23 cellular contexts compared by ENCODE assay signal in genomic region chr1:169475806-169476205, GRCh38. TPM values are rescaled to one million over a fixed set of nuclear protein-coding genes. Genes with fewer than 3 reads are reported as not detected.
A peak's percentile ranks its signal among the peaks of the same experiment; 100 is the strongest.
DNase-seq lines count a peak whose midpoint lies in the region; ATAC-seq, FAIRE-seq and TF ChIP-seq lines count a peak whose summit lies in the region.
"Had no signal": no experiment of that assay in that cellular context is flagged by ENCODE, and none has a peak within 500 bp of the region (broad histone marks: within the 10 kb centered on the region; RNA-seq: fewer than 3 reads in every experiment).

No MANE protein-coding gene starts in this region.

- BruUV-seq in A673 (replicated peaks; lab: Mats Ljungman, UMichigan), result no TSS peak

- H3K27me3 Mint-ChIP-seq in mesothelial cell of epicardium (ENCODE audit: low read depth), result no peaks in the 10 kb centered on the region

- DNase-seq in A673 (ENCODE audit: low spot score) (peak; percentile 42), D721Med (ENCODE audit: insufficient read length, low spot score) (no peak), NCI-H82 treated with DMSO at 0.1 percent for 48 hours (lab: John Stamatoyannopoulos, UW; ENCODE audit: unreplicated experiment) (peak; percentile 22), mesothelial cell of epicardium (ENCODE audit: low spot score in 2 of 2, unreplicated experiment in 2 of 2) (no peak), spleen (no peak), middle frontal gyrus (ENCODE audit: extremely low spot score, low spot score) (no peak)
- DNase-seq: BE2C, DMS 273 treated with DMSO at 0.1 percent for 48 hours, KBM-7, MM.1S, NCI-H1092, NCI-H146, NCI-H2029, NCI-H446, NCI-H526, SHP77 treated with DMSO at 0.1 percent for 48 hours, SK-N-SH had no signal

- H3K27ac Mint-ChIP-seq in mesothelial cell of epicardium, result peak overlapping the region; percentile 39

- H3K36me3 ChIP-seq in A673 (ENCODE audit: insufficient read depth, low read length, poor library complexity, severe bottlenecking) (no peaks in the 10 kb centered on the region), spleen (peaks cover 0 to 21% (median 0%) of the 10 kb centered on the region in 6 donors)
- H3K36me3 ChIP-seq: HAP-1 had no signal

- ATAC-seq in HG03571 (IDR thresholded peaks at IDR 0.05; ENCODE audit: unreplicated experiment), result no peak
- ATAC-seq: A549 had no signal

- CTCF ChIA-PET in A673 (lab: Charles Lee), result no interaction called here

- FAIRE-seq in D721Med (lab: Jason Lieb, UNC), result peak; percentile 70
- FAIRE-seq: A549, GM12891 had no signal

- H3K9me3 ChIP-seq in A673 (ENCODE audit: low read depth, low read length, poor library complexity, severe bottlenecking) (no peaks in the 10 kb centered on the region), spleen (no peaks in the 10 kb centered on the region)
- H3K9me3 ChIP-seq: A549, BE2C, HAP-1, SK-N-SH had no signal

- H3K9me3 Mint-ChIP-seq in mesothelial cell of epicardium, result no peaks in the 10 kb centered on the region

- H3K4me1 ChIP-seq in A673 (ENCODE audit: insufficient read depth, low read length, poor library complexity, severe bottlenecking), result peaks cover 18% of the 10 kb centered on the region
- no peaks in the 10 kb centered on the region for H3K4me1 ChIP-seq in spleen
- H3K4me1 ChIP-seq: BE2C had no signal

- H3K4me3 Mint-ChIP-seq in mesothelial cell of epicardium, result no peak overlapping the region

- H3K27ac ChIP-seq in A673 (ENCODE audit: low read depth, low read length, poor library complexity, severe bottlenecking) (no peak overlapping the region), spleen (no peak overlapping the region)
- H3K27ac ChIP-seq: A549, RWPE1 had no signal

- peaks cover 15% of the 10 kb centered on the region for H3K36me3 Mint-ChIP-seq in mesothelial cell of epicardium

- H3K4me3 ChIP-seq in A673 (ENCODE audit: low read depth, low read length, poor library complexity, severe bottlenecking), result no peak overlapping the region
- no peak overlapping the region for H3K4me3 ChIP-seq in spleen
- H3K4me3 ChIP-seq: A549, HAP-1 had no signal

- H3K4me1 Mint-ChIP-seq in mesothelial cell of epicardium, result peaks cover 40% of the 10 kb centered on the region

- H3K27me3 ChIP-seq in A673 (replicated peaks; ENCODE audit: insufficient read depth, low read depth, low read length, poor library complexity), result no peaks in the 10 kb centered on the region
- no peaks in the 10 kb centered on the region for H3K27me3 ChIP-seq in spleen (replicated peaks in 1 of 7)
- H3K27me3 ChIP-seq: BE2C had no signal

- 88 to 97% (median 93%) methylated on average over 2 of the region's 2 CpGs for WGBS in spleen, 5 donors

- TF ChIP-seq CTCF in A673 (conservative IDR thresholded peaks at IDR 0.05; ENCODE audit: low read depth, low read length) (no peak), D721Med (IDR thresholded peaks at IDR 0.05; ENCODE audit: insufficient read depth, missing control alignments) (no peak), mesothelial cell of epicardium (IDR thresholded peaks at IDR 0.05; ENCODE audit: unreplicated experiment) (no peak), spleen (IDR thresholded peaks at IDR 0.05 in 8 of 11, conservative IDR thresholded peaks at IDR 0.05 in 3 of 11) (no peak)

- POLR2A ChIA-PET in A673 (lab: Charles Lee; ENCODE audit: low non-redundant PET), result interaction anchor here (0.6 to 0.7 kb wide), 3 partner anchors 16 to 1793 kb away, joined by 4 to 5 read pairs (median 5); no protein-coding TSS in a partner anchor

- intact Hi-C loops in A673 (cut with micrococcal nuclease; ENCODE audit: unreplicated experiment) (no loop called here), spleen (cut with DNase I; ENCODE audit: low total_unique reads) (loop anchor here (5.0 kb wide), 1 partner anchor 99 kb away; no protein-coding TSS in a partner anchor)

- no peak for TF ChIP-seq POLR2A in spleen (IDR thresholded peaks at IDR 0.05)

RNA-seq across cellular contexts. Expression of gene SLC19A2, which starts 9.9 kb away (rescaled TPM):
- total RNA-seq in A673 (2021) (9.9 TPM in 2 replicates), mesothelial cell of epicardium (16.1 to 18.2 TPM (median 17.8 TPM) in 3 replicates), spleen (1 to 10 TPM; 2.4 to 6.7 (median 3.9) TPM)
- 1 to 10 TPM; 2.0 to 4.0 (median 3.4) TPM for polyA plus RNA-seq in spleen

RNA-seq across cellular contexts. Expression of gene CCDC181, which starts 48.5 kb away (rescaled TPM):
- 5.7 and 6.7 TPM in 2 replicates for total RNA-seq in A673 (2021)
- 1.3 to 2.2 TPM (median 1.4 TPM) in 3 replicates for total RNA-seq in mesothelial cell of epicardium
- not detected for total RNA-seq in spleen
- under 1 TPM in 1 of 3 donors, not detected in 2; 0.03 TPM for polyA plus RNA-seq in spleen
- total RNA-seq: G401 had no signal

Comparison
In these comparisons a context has a peak if more than half of its experiments do, and no peak if none do; other contexts are left out.
1. DNase-seq: peak in A673 (single experiment) and NCI-H82 treated with DMSO at 0.1 percent for 48 hours (single experiment); none in D721Med (single experiment), mesothelial cell of epicardium (0 of 2), spleen (single experiment) and middle frontal gyrus (single experiment).